ENCODE assay signal across 24 cellular contexts in genomic region chr7:70336536-70336935, GRCh38.
"Had no signal": no experiment of that assay in that cellular context is flagged by ENCODE, and none has a peak within 500 bp of the region (broad histone marks: within the 10 kb centered on the region; RNA-seq: fewer than 3 reads in every experiment).

No MANE protein-coding gene starts in this region.

- H3K27me3 Mint-ChIP-seq: activated naive CD4-positive, alpha-beta T cell treated with anti-CD3 and anti-CD28 coated beads, Interleukin-2, amount 10 ng/mL, durations not matched to agents 7 days and 5 days; activated T-cell treated with anti-CD3 and anti-CD28 coated beads, Interleukin-2, amount 50 U/mL, for 24 hours; dendritic cell treated with granulocyte-macrophage colony-stimulating factor and Interleukin-4, amounts not matched to agents 40 ng/mL and 50 ng/mL, for 4 days had no signal

- H3K9me3 Mint-ChIP-seq: activated CD4-positive, alpha-beta memory T cell treated with anti-CD3 and anti-CD28 coated beads, Interleukin-2, amount 10 ng/mL, durations not matched to agents 7 days and 5 days; activated T-cell treated with anti-CD3 and anti-CD28 coated beads, Interleukin-2, amount 50 U/mL, for 24 hours; WTC11 had no signal

- ATAC-seq: activated naive CD4-positive, alpha-beta T cell treated with anti-CD3 and anti-CD28 coated beads, Interleukin-2, amount 50 U/mL, for 72 hours; activated T-cell treated with anti-CD3 and anti-CD28 coated beads, Interleukin-2, amount 50 U/mL, for 72 hours; gastroesophageal sphincter; heart right ventricle; WTC11 had no signal

- H3K27ac Mint-ChIP-seq: activated CD4-positive, alpha-beta memory T cell treated with anti-CD3 and anti-CD28 coated beads, Interleukin-2, amount 10 ng/mL, durations not matched to agents 7 days and 5 days; activated CD4-positive, alpha-beta T cell treated with anti-CD3 and anti-CD28 coated beads, Interleukin-2, amount 10 ng/mL, durations not matched to agents 7 days and 5 days; activated naive CD4-positive, alpha-beta T cell treated with anti-CD3 and anti-CD28 coated beads, Interleukin-2, amount 10 ng/mL, durations not matched to agents 7 days and 5 days; activated naive CD4-positive, alpha-beta T cell treated with anti-CD3 and anti-CD28 coated beads, Interleukin-2, amount 50 U/mL, for 72 hours; activated naive CD8-positive, alpha-beta T cell treated with anti-CD3 and anti-CD28 coated beads, Interleukin-2, amount 10 ng/mL, durations not matched to agents 7 days and 5 days; activated T-cell treated with anti-CD3 and anti-CD28 coated beads, Interleukin-2, amount 50 U/mL, for 24 hours; activated T-cell treated with anti-CD3 and anti-CD28 coated beads, Interleukin-2, amount 50 U/mL, for 72 hours; dendritic cell treated with granulocyte-macrophage colony-stimulating factor and Interleukin-4, amounts not matched to agents 40 ng/mL and 50 ng/mL, for 4 days; WTC11 had no signal

- H3K4me3 Mint-ChIP-seq: activated CD4-positive, alpha-beta memory T cell treated with anti-CD3 and anti-CD28 coated beads, Interleukin-2, amount 10 ng/mL, durations not matched to agents 7 days and 5 days; activated CD4-positive, alpha-beta T cell treated with anti-CD3 and anti-CD28 coated beads, Interleukin-2, amount 10 ng/mL, durations not matched to agents 7 days and 5 days; activated naive CD4-positive, alpha-beta T cell treated with anti-CD3 and anti-CD28 coated beads, Interleukin-2, amount 10 ng/mL, durations not matched to agents 7 days and 5 days; activated naive CD8-positive, alpha-beta T cell treated with anti-CD3 and anti-CD28 coated beads, Interleukin-2, amount 10 ng/mL, durations not matched to agents 7 days and 5 days; activated T-cell treated with anti-CD3 and anti-CD28 coated beads, Interleukin-2, amount 50 U/mL, for 24 hours; activated T-cell treated with anti-CD3 and anti-CD28 coated beads, Interleukin-2, amount 50 U/mL, for 72 hours; brain; dendritic cell treated with granulocyte-macrophage colony-stimulating factor and Interleukin-4, amounts not matched to agents 40 ng/mL and 50 ng/mL, for 4 days; WTC11 had no signal

- H3K4me1 Mint-ChIP-seq: WTC11 had no signal

- H3K36me3 Mint-ChIP-seq: activated naive CD4-positive, alpha-beta T cell treated with anti-CD3 and anti-CD28 coated beads, Interleukin-2, amount 10 ng/mL, durations not matched to agents 7 days and 5 days; WTC11 had no signal

- DNase-seq: activated CD4-positive, alpha-beta memory T cell treated with anti-CD3 and anti-CD28 coated beads, Interleukin-2, amount 10 ng/mL, durations not matched to agents 7 days and 5 days; activated CD4-positive, alpha-beta T cell treated with anti-CD3 and anti-CD28 coated beads for 1 hour; activated CD4-positive, alpha-beta T cell treated with anti-CD3 and anti-CD28 coated beads for 4 hours; activated CD4-positive, alpha-beta T cell treated with anti-CD3 and anti-CD28 coated beads, Interleukin-2, amount 10 ng/mL, durations not matched to agents 7 days and 5 days; activated CD4-positive, alpha-beta T cell treated with anti-CD3 and anti-CD28 coated beads, Interleukin-2, amount 50 U/mL, for 4 hours; activated CD8-positive, alpha-beta memory T cell treated with anti-CD3 and anti-CD28 coated beads, Interleukin-2, amount 50 U/mL, for 48 hours; activated gamma-delta T cell; activated naive CD4-positive, alpha-beta T cell; activated naive CD4-positive, alpha-beta T cell treated with anti-CD3 and anti-CD28 coated beads, Interleukin-2, amount 10 ng/mL, durations not matched to agents 7 days and 5 days; activated naive CD8-positive, alpha-beta T cell treated with anti-CD3 and anti-CD28 coated beads, Interleukin-2, amount 10 ng/mL, durations not matched to agents 7 days and 5 days; activated T-cell treated with anti-CD3 and anti-CD28 coated beads for 4 hours; activated T-cell treated with anti-CD3 and anti-CD28 coated beads, Interleukin-2, amount 50 U/mL, for 24 hours; activated T-cell treated with anti-CD3 and anti-CD28 coated beads, Interleukin-2, amount 50 U/mL, for 72 hours; central memory CD4-positive, alpha-beta T cell; dorsolateral prefrontal cortex; esophagus squamous epithelium; foreskin melanocyte; heart right ventricle; T-helper 2 cell had no signal
